ENCODE assay signal across 19 cellular contexts in genomic region chrX:45992402-45993123, GRCh38.
DNase-seq lines count a peak whose midpoint lies in the region; ATAC-seq, FAIRE-seq and TF ChIP-seq lines count a peak whose summit lies in the region.
"Had no signal": no experiment of that assay in that cellular context is flagged by ENCODE, and none has a peak within 500 bp of the region (broad histone marks: within the 10 kb centered on the region; RNA-seq: fewer than 3 reads in every experiment).

No MANE protein-coding gene starts in this region.

- TF ChIP-seq CTCF in astrocyte (IDR thresholded peaks at IDR 0.05; ENCODE audit: insufficient read depth, low read depth, low read length), result no peak
- TF ChIP-seq CTCF in foreskin keratinocyte (conservative IDR thresholded peaks at IDR 0.05), result no peak
- no peak for TF ChIP-seq CTCF in vagina (IDR thresholded peaks at IDR 0.05)
- no peak for TF ChIP-seq CTCF in prostate gland (IDR thresholded peaks at IDR 0.05)

- H3K9me3 ChIP-seq in astrocyte (ENCODE audit: insufficient read depth, low read depth, low read length), result no peaks in the 10 kb centered on the region
- H3K9me3 ChIP-seq in vagina, result no peaks in the 10 kb centered on the region
- H3K9me3 ChIP-seq in prostate gland, result no peaks in the 10 kb centered on the region
- H3K9me3 ChIP-seq: Caco-2 had no signal

- H3K27ac Mint-ChIP-seq in astrocyte (ENCODE audit: unreplicated experiment), result no peak overlapping the region
- H3K27ac Mint-ChIP-seq: CD4-positive, alpha-beta T cell; H9 had no signal

- peak; percentile 81 for FAIRE-seq in astrocyte (lab: Jason Lieb, UNC)
- FAIRE-seq: A204.1, D721Med, G401.6, GM12891, GM19239, H1 had no signal

- H3K36me3 ChIP-seq in astrocyte (ENCODE audit: insufficient read depth, low read length) (no peaks in the 10 kb centered on the region), vagina (no peaks in the 10 kb centered on the region), prostate gland (no peaks in the 10 kb centered on the region)

- H3K27ac ChIP-seq in astrocyte (ENCODE audit: low read depth, low read length), result no peak overlapping the region
- H3K27ac ChIP-seq in foreskin keratinocyte, result no peak overlapping the region
- H3K27ac ChIP-seq in vagina, result no peak overlapping the region
- no peak overlapping the region for H3K27ac ChIP-seq in prostate gland
- H3K27ac ChIP-seq: C4-2B had no signal

- no peak overlapping the region for H2AFZ ChIP-seq in astrocyte (ENCODE audit: low read depth, low read length)

- H3K27me3 ChIP-seq in astrocyte (ENCODE audit: insufficient read depth, low read length) (no peaks in the 10 kb centered on the region), foreskin keratinocyte (no peaks in the 10 kb centered on the region), vagina (no peaks in the 10 kb centered on the region), prostate gland (replicated peaks; ENCODE audit: insufficient read depth) (no peaks in the 10 kb centered on the region)

- no peak overlapping the region for H3K4me3 Mint-ChIP-seq in astrocyte (ENCODE audit: unreplicated experiment)
- H3K4me3 Mint-ChIP-seq: CD4-positive, alpha-beta T cell; H9 had no signal

- no peaks in the 10 kb centered on the region for H3K4me1 ChIP-seq in astrocyte (ENCODE audit: insufficient read depth, low read length)
- H3K4me1 ChIP-seq in foreskin keratinocyte, result no peaks in the 10 kb centered on the region
- no peaks in the 10 kb centered on the region for H3K4me1 ChIP-seq in vagina
- H3K4me1 ChIP-seq in prostate gland (replicated peaks), result no peaks in the 10 kb centered on the region
- H3K4me1 ChIP-seq: Caco-2 had no signal

- no peaks in the 10 kb centered on the region for H4K20me1 ChIP-seq in astrocyte (ENCODE audit: insufficient read depth, low read length)

- 74% methylated on average over 2 of the region's 2 CpGs for WGBS in prostate gland

- no peak overlapping the region for H3K9ac ChIP-seq in astrocyte (ENCODE audit: low read length)

- H3K4me2 ChIP-seq in astrocyte (ENCODE audit: low read length), result no peak overlapping the region

- intact Hi-C loops in vagina (cut with DNase I), result no loop called here
- intact Hi-C loops in prostate gland (cut with DNase I), result no loop called here

- H3K9me3 Mint-ChIP-seq in astrocyte (ENCODE audit: unreplicated experiment), result peaks cover 12% of the 10 kb centered on the region
- H3K9me3 Mint-ChIP-seq: CD4-positive, alpha-beta T cell had no signal

- peak; percentile 48 for ATAC-seq in foreskin keratinocyte

- H3K27me3 Mint-ChIP-seq in astrocyte (ENCODE audit: low read depth, unreplicated experiment), result peaks cover 1% of the 10 kb centered on the region
- H3K27me3 Mint-ChIP-seq: CD4-positive, alpha-beta T cell had no signal

- no peak for TF ChIP-seq POLR2A in vagina (IDR thresholded peaks at IDR 0.05)
- no peak for TF ChIP-seq POLR2A in prostate gland (IDR thresholded peaks at IDR 0.05)

- H3K79me2 ChIP-seq in astrocyte (ENCODE audit: insufficient read depth, low read length), result no peaks in the 10 kb centered on the region

- H3K4me3 ChIP-seq in astrocyte (ENCODE audit: insufficient read depth, low read depth, low read length), result no peak overlapping the region
- H3K4me3 ChIP-seq in vagina, result no peak overlapping the region
- H3K4me3 ChIP-seq in prostate gland, result no peak overlapping the region

- DNase-seq in EL, result peak; percentile 2
- peak; percentile 33 for DNase-seq in HT-29 (ENCODE audit: low spot score)
- DNase-seq in astrocyte (ENCODE audit: low read depth), result no peak
- peak; percentile 46 to 69 for DNase-seq in foreskin keratinocyte
- DNase-seq in vagina (ENCODE audit: extremely low spot score in 2 of 2), result no peak
- DNase-seq in cortex of kidney (lab: John Stamatoyannopoulos, UW), result no peak
- DNase-seq in prostate gland (ENCODE audit: low spot score), result no peak
- DNase-seq: AML-193; Caco-2; CD4-positive, alpha-beta T cell; DMS79 treated with DMSO at 0.1 percent for 48 hours; H9 had no signal

- no peaks in the 10 kb centered on the region for H3K4me1 Mint-ChIP-seq in astrocyte (ENCODE audit: low read depth, unreplicated experiment)

- no peaks in the 10 kb centered on the region for H3K36me3 Mint-ChIP-seq in astrocyte (ENCODE audit: low read depth, unreplicated experiment)

Comparison
In these comparisons a context has a peak if more than half of its experiments do, and no peak if none do; other contexts are left out.
1. DNase-seq: peak in EL (single experiment), HT-29 (single experiment) and foreskin keratinocyte (2 of 2); none in astrocyte (single experiment), vagina (0 of 2), cortex of kidney (single experiment) and prostate gland (single experiment).